In the genomic region with DNA sequence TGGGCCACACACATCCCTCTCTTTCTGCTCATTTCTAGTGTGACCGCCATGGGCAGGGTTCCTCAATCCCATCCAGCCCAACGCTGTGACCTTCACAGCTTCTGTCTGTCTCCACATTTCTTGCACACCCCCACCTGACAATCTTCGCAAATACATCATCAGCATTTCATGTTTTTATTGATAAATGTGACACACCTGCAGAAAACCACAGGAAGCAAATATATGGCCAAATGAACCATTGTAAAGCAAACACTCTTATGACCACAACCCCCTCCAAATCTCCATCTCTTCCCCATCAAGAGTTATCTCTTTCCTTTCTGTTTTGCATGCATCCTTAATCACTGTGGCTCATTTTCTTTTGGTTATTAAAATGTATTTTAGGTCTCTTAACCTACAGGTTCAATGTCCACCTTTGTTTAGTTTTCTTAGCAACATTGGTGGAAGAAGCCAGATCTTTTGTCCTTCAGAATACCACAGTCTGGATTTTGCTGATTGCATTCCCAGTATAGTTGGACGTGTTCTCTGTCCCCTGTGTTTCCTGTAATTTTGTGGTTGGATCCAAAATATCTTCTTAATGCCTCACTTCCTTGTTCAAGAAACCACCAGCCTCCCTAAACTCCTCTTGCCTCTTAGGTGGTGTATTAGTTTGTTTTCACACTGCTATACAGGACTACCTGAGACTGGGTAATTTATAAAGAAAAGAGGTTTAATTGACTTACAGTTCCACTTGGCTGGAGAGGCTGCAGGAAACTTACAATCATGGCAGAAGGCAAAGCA, we compare ENCODE assay signal across 11 cellular contexts. TPM values are rescaled to one million over a fixed set of nuclear protein-coding genes. Genes with fewer than 3 reads are reported as not detected.
DNase-seq lines count a peak whose midpoint lies in the region; ATAC-seq, FAIRE-seq and TF ChIP-seq lines count a peak whose summit lies in the region.
"Had no signal": no experiment of that assay in that cellular context is flagged by ENCODE, and none has a peak within 500 bp of the region (broad histone marks: within the 10 kb centered on the region; RNA-seq: fewer than 3 reads in every experiment).

No MANE protein-coding gene starts in this region.

- POLR2A ChIA-PET in AG04449 (lab: Yijun Ruan, JAX) = no interaction called here

- no peak overlapping the region for H3K27ac ChIP-seq in body of pancreas
- H3K27ac ChIP-seq: suprapubic skin had no signal

- H3K4me3 ChIP-seq in AG04449 (ENCODE audit: low read depth, low read length) (no peak overlapping the region), fibroblast of pulmonary artery (replicated peaks; ENCODE audit: low read depth, low read length) (no peak overlapping the region), body of pancreas (no peak overlapping the region)
- H3K4me3 ChIP-seq: suprapubic skin had no signal

- CTCF ChIA-PET in AG04449 (lab: Yijun Ruan, JAX) = interaction anchor here (1.0 kb wide), 1 partner anchor 9 kb away, joined by 3 read pairs; no protein-coding TSS in a partner anchor

- no peak for TF ChIP-seq CTCF in AG04449 (IDR thresholded peaks at IDR 0.05; ENCODE audit: insufficient read depth, low read length, missing control alignments)
- no peak for TF ChIP-seq CTCF in fibroblast of pulmonary artery (IDR thresholded peaks at IDR 0.05; ENCODE audit: low read length, missing control alignments)
- TF ChIP-seq CTCF in body of pancreas (IDR thresholded peaks at IDR 0.05) = no peak

- no peaks in the 10 kb centered on the region for H3K9me3 ChIP-seq in body of pancreas

- 64 to 66% methylated on average over 4 of the region's 4 CpGs for WGBS in body of pancreas, 2 donors

- peaks cover 64% of the 10 kb centered on the region for H3K4me1 Mint-ChIP-seq in activated T-cell treated with anti-CD3 and anti-CD28 coated beads, Interleukin-2, amount 50 U/mL, for 72 hours (ENCODE audit: low read depth)

- intact Hi-C loops in body of pancreas (cut with DNase I) = no loop called here

- H3K27me3 ChIP-seq in body of pancreas = no peaks in the 10 kb centered on the region

- TF ChIP-seq POLR2A in body of pancreas (IDR thresholded peaks at IDR 0.05) = no peak

- no peaks in the 10 kb centered on the region for H3K9me3 Mint-ChIP-seq in activated T-cell treated with anti-CD3 and anti-CD28 coated beads, Interleukin-2, amount 50 U/mL, for 72 hours

- H3K4me1 ChIP-seq in body of pancreas = no peaks in the 10 kb centered on the region

- peaks cover 0 to 2% of the 10 kb centered on the region in 2 donors for H3K36me3 Mint-ChIP-seq in activated T-cell treated with anti-CD3 and anti-CD28 coated beads, Interleukin-2, amount 50 U/mL, for 72 hours (ENCODE audit: insufficient read depth in 2 of 2)

- ATAC-seq in GM19351 (IDR thresholded peaks at IDR 0.05; ENCODE audit: unreplicated experiment) (no peak), body of pancreas (no peak)
- no peak for ATAC-seq in activated T-cell treated with anti-CD3 and anti-CD28 coated beads, Interleukin-2, amount 50 U/mL, for 72 hours (replicated peaks in 1 of 2)
- ATAC-seq: activated CD4-positive, CD25-positive, alpha-beta regulatory T cell treated with anti-CD3 and anti-CD28 coated beads, Interleukin-2, amount 50 U/mL, for 24 hours had no signal

- no peaks in the 10 kb centered on the region for H3K36me3 ChIP-seq in body of pancreas (replicated peaks in 1 of 2; ENCODE audit: insufficient read depth in 1 of 2, low read depth in 2 of 2)
- H3K36me3 ChIP-seq: suprapubic skin had no signal

- no peak for FAIRE-seq in HTR-8/SVneo (lab: Jason Lieb, UNC)

- no peak overlapping the region for H3K4me3 Mint-ChIP-seq in activated T-cell treated with anti-CD3 and anti-CD28 coated beads, Interleukin-2, amount 50 U/mL, for 72 hours

- H3K27ac Mint-ChIP-seq in activated T-cell treated with anti-CD3 and anti-CD28 coated beads, Interleukin-2, amount 50 U/mL, for 72 hours = no peak overlapping the region

- peak; percentile 24 for DNase-seq in AG04449 (ENCODE audit: low read depth, low spot score)
- DNase-seq in EL = peak; percentile 66
- DNase-seq in RPMI8226 = peak; percentile 70
- peak; percentile 81 for DNase-seq in fibroblast of pulmonary artery (ENCODE audit: low read depth)
- no peak for DNase-seq in activated T-cell treated with anti-CD3 and anti-CD28 coated beads, Interleukin-2, amount 50 U/mL, for 72 hours
- no peak for DNase-seq in HTR-8/SVneo (ENCODE audit: insufficient read length, low spot score)
- no peak for DNase-seq in body of pancreas
- DNase-seq: stimulated activated CD4-positive, alpha-beta T cell treated with anti-CD3 and anti-CD28 coated beads, Interleukin-4, amount 100 ng/mL, for 24 hours had no signal

- H3K27me3 Mint-ChIP-seq in activated T-cell treated with anti-CD3 and anti-CD28 coated beads, Interleukin-2, amount 50 U/mL, for 72 hours (ENCODE audit: low read depth) = no peaks in the 10 kb centered on the region

RNA-seq across cellular contexts. Expression of a gene that starts 9.8 kb away (rescaled TPM):
- total RNA-seq in activated T-cell treated with anti-CD3 and anti-CD28 coated beads, Interleukin-2, amount 50 U/mL, for 72 hours = 100 to 1,000 TPM; 159 to 161 TPM
- total RNA-seq in body of pancreas = 10 to 100 TPM; 36.6 to 42.8 TPM

Comparison
In these comparisons a context has a peak if more than half of its experiments do, and no peak if none do; other contexts are left out.
1. DNase-seq: peak in AG04449 (single experiment), EL (single experiment), RPMI8226 (single experiment) and fibroblast of pulmonary artery (single experiment); none in activated T-cell treated with anti-CD3 and anti-CD28 coated beads, Interleukin-2, amount 50 U/mL, for 72 hours (0 of 2), HTR-8/SVneo (single experiment) and body of pancreas (0 of 4).